In the genomic region with DNA sequence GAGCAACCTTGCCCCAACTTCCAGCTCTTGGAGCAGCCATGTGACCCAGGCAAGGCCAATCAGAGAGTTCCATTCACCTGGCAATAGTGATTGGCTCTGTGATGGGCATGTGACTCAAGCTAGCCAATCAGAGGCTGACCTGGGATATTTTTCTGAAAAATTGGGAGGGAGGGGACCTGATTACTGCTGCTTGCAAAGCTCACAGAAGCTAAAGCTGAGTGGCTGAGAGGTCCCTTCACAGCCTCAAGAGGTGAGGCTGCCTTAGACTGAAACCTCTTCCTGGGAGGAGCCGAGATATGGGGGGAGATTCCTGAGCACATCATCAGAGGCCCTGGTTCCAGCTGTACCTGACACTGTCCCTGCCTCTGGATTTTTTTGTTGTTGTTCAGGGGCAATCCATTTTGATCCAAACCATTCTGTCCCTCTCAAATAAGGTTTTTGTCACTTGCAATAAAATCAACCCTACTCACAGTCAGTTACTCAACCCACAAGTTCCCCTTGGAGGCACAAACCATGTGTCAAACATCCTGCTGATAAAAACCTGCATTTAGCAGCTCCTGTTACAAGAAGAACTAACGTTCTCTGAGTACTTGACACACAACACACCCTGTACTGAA, we compare ENCODE assay signal across 1 cellular context.
TF ChIP-seq lines count a peak whose summit lies in the region.

No MANE protein-coding gene starts in this region.

TF ChIP-seq in GM12878, 131 proteins besides CTCF, POLR2A, EP300 and RAD21:
- no peak for TF ChIP-seq NKRF (conservative IDR thresholded peaks at IDR 0.05)
- TF ChIP-seq RAD51 (IDR thresholded peaks at IDR 0.05) = peak; percentile 64; the same call in 1 of the 2 replicates
- TF ChIP-seq USF2 (IDR thresholded peaks at IDR 0.05; ENCODE audit: borderline replicate concordance, low read depth, low read length) = peak; percentile 18; the same call in 1 of the 2 replicates
- TF ChIP-seq USF1 (IDR thresholded peaks at IDR 0.05; ENCODE audit: borderline replicate concordance, extremely low read length, insufficient read depth, low read depth, low read length) = peak; percentile 82
- no peak for TF ChIP-seq YBX1 (IDR thresholded peaks at IDR 0.05)
- TF ChIP-seq, protein P1, sequence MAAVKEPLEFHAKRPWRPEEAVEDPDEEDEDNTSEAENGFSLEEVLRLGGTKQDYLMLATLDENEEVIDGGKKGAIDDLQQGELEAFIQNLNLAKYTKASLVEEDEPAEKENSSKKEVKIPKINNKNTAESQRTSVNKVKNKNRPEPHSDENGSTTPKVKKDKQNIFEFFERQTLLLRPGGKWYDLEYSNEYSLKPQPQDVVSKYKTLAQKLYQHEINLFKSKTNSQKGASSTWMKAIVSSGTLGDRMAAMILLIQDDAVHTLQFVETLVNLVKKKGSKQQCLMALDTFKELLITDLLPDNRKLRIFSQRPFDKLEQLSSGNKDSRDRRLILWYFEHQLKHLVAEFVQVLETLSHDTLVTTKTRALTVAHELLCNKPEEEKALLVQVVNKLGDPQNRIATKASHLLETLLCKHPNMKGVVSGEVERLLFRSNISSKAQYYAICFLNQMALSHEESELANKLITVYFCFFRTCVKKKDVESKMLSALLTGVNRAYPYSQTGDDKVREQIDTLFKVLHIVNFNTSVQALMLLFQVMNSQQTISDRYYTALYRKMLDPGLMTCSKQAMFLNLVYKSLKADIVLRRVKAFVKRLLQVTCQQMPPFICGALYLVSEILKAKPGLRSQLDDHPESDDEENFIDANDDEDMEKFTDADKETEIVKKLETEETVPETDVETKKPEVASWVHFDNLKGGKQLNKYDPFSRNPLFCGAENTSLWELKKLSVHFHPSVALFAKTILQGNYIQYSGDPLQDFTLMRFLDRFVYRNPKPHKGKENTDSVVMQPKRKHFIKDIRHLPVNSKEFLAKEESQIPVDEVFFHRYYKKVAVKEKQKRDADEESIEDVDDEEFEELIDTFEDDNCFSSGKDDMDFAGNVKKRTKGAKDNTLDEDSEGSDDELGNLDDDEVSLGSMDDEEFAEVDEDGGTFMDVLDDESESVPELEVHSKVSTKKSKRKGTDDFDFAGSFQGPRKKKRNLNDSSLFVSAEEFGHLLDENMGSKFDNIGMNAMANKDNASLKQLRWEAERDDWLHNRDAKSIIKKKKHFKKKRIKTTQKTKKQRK (IDR thresholded peaks at IDR 0.05; ENCODE audit: low read depth, low read length) = no peak
- TF ChIP-seq EZH2 (IDR thresholded peaks at IDR 0.05; ENCODE audit: borderline replicate concordance, control insufficient read depth, low read depth, low read length) = no peak
- peak; percentile 61; the same call in 1 of the 2 replicates for TF ChIP-seq ATF3 (IDR thresholded peaks at IDR 0.05; ENCODE audit: borderline replicate concordance, extremely low read depth, low read depth, low read length)
- TF ChIP-seq IKZF2 (IDR thresholded peaks at IDR 0.05) = no peak
TF ChIP-seq in GM12878: peak in this region for 4.
